Comparison of ENCODE assay signal across 1 cellular context in genomic region chr1:63522891-63523728, GRCh38.
A peak's percentile ranks its signal among the peaks of the same experiment; 100 is the strongest.
TF ChIP-seq lines count a peak whose summit lies in the region.

TSS of gene EFCAB7 (plus strand) at chr1:63523525. CDS start at chr1:63525573, 2,048 bp downstream.
TSS of gene ITGB3BP (minus strand) at chr1:63523225. CDS start at chr1:63523133, 92 bp downstream.

TF ChIP-seq in SK-N-SH treated with all-trans-retinoic acid at 6 μM for 48 hours, 23 proteins besides CTCF, POLR2A, EP300 and RAD21 (continued from another document):
- TF ChIP-seq TCF4 (CRISPR knock-in tag; IDR thresholded peaks at IDR 0.05; ENCODE audit: borderline replicate concordance) (no peak; the same call in 1 of the 2 replicates), ZNF70 (CRISPR knock-in tag; IDR thresholded peaks at IDR 0.05) (peak; percentile 68; the same call in 1 of the 2 replicates), ESRRG (CRISPR knock-in tag; IDR thresholded peaks at IDR 0.05) (no peak), ZC3H10 (CRISPR knock-in tag; IDR thresholded peaks at IDR 0.05) (no peak), PATZ1 (CRISPR knock-in tag; IDR thresholded peaks at IDR 0.05; ENCODE audit: borderline replicate concordance) (no peak), ZFP30 (CRISPR knock-in tag; IDR thresholded peaks at IDR 0.05) (no peak), OSR1 (CRISPR knock-in tag; IDR thresholded peaks at IDR 0.05) (no peak), ISL1 (CRISPR knock-in tag; IDR thresholded peaks at IDR 0.05) (no peak)
